Comparison of ENCODE assay signal across 8 cellular contexts in the genomic region with DNA sequence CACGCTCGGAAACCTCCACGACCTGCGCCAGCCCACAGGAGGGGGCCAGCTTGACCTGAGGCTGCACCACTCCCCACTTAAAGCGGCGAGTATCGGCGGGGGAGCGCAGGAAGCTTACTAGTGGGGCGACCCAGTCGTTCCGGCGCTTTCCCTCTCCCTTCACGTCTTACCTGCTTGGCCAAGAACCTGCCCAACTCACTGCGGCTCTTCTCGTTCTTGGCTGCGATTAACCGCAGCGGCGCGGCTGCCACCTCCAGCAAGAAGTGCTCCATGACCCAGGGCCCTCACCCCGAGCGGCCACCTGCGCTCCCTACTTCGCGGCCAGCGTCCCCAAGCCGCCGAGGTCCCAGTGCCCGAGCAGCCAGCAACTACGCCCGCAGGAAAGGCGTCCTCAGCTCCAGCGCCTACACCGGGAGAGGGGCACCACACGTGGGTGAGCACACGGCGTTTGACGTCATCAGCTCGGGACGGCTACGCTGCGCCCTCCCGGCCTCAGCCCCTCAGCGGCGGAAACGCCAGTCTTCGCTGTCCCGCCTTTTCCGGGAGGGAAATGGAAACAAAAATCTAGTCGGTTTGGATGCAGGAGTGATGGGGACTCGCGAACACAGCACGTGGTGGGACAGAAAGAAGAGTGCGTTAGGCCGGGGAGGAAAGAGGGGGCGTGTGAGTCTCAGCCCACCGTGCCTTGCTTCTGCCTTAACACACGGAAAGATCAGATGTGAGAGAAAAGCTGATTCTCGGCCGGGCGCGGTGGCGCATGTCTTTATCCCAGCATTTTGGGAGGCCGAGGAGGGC. TPM values are rescaled to one million over a fixed set of nuclear protein-coding genes. Genes with fewer than 3 reads are reported as not detected.
DNase-seq lines count a peak whose midpoint lies in the region; ATAC-seq and TF ChIP-seq lines count a peak whose summit lies in the region.

A gene with protein sequence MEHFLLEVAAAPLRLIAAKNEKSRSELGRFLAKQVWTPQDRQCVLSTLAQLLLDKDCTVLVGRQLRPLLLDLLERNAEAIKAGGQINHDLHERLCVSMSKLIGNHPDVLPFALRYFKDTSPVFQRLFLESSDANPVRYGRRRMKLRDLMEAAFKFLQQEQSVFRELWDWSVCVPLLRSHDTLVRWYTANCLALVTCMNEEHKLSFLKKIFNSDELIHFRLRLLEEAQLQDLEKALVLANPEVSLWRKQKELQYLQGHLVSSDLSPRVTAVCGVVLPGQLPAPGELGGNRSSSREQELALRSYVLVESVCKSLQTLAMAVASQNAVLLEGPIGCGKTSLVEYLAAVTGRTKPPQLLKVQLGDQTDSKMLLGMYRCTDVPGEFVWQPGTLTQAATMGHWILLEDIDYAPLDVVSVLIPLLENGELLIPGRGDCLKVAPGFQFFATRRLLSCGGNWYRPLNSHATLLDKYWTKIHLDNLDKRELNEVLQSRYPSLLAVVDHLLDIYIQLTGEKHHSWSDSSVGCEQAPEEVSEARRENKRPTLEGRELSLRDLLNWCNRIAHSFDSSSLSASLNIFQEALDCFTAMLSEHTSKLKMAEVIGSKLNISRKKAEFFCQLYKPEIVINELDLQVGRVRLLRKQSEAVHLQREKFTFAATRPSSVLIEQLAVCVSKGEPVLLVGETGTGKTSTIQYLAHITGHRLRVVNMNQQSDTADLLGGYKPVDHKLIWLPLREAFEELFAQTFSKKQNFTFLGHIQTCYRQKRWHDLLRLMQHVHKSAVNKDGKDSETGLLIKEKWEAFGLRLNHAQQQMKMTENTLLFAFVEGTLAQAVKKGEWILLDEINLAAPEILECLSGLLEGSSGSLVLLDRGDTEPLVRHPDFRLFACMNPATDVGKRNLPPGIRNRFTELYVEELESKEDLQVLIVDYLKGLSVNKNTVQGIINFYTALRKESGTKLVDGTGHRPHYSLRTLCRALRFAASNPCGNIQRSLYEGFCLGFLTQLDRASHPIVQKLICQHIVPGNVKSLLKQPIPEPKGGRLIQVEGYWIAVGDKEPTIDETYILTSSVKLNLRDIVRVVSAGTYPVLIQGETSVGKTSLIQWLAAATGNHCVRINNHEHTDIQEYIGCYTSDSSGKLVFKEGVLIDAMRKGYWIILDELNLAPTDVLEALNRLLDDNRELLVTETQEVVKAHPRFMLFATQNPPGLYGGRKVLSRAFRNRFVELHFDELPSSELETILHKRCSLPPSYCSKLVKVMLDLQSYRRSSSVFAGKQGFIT (N-terminal part only) (minus strand): TSS at position 459 of the 795 bp plus-strand sequence. CDS start 187 bp downstream, at position 272.

- H3K36me3 ChIP-seq in Caco-2 (ENCODE audit: control insufficient read depth, insufficient read depth, low read length), result no peaks in the 10 kb centered on the region; the same call in 1 of the 2 replicates
- H3K36me3 ChIP-seq in NT2/D1 (ENCODE audit: insufficient read depth, insufficient read length, low read length), result peaks cover 12% of the 10 kb centered on the region
- H3K36me3 ChIP-seq in endocrine pancreas (ENCODE audit: control insufficient read depth, insufficient read depth, low read length), result no peaks in the 10 kb centered on the region
- peaks cover 0 to 7% of the 10 kb centered on the region in 2 experiments for H3K36me3 ChIP-seq in mesenchymal stem cell (ENCODE audit: control insufficient read depth in 1 of 2, insufficient read depth in 2 of 2, low read depth in 1 of 2, low read length in 2 of 2)

- no peak for TF ChIP-seq CTCF in Caco-2 (IDR thresholded peaks at IDR 0.05; ENCODE audit: insufficient read depth in 1 of 2, low read depth in 1 of 2, low read length in 1 of 2, severe bottlenecking in 1 of 2, unreplicated experiment in 1 of 2)

- no peaks in the 10 kb centered on the region for H3K27me3 ChIP-seq in Caco-2 (replicated peaks; ENCODE audit: control insufficient read depth, insufficient read depth, low read length)
- no peaks in the 10 kb centered on the region for H3K27me3 ChIP-seq in NT2/D1 (ENCODE audit: insufficient read depth, insufficient read length)
- no peaks in the 10 kb centered on the region for H3K27me3 ChIP-seq in endocrine pancreas (ENCODE audit: control insufficient read depth, insufficient read depth, low read length)
- H3K27me3 ChIP-seq in mesenchymal stem cell (ENCODE audit: control insufficient read depth in 1 of 2, insufficient read depth in 1 of 2, low read length in 2 of 2), result no peaks in the 10 kb centered on the region

- H2BK15ac ChIP-seq in mesenchymal stem cell (ENCODE audit: low read depth, poor library complexity, severe bottlenecking), result no peak within 1 kb of the TSS

- H3K4me1 Mint-ChIP-seq in Caco-2 (ENCODE audit: low read depth, unreplicated experiment), result peaks cover 6% of the 10 kb centered on the region
- peaks cover 26% of the 10 kb centered on the region for H3K4me1 Mint-ChIP-seq in activated CD8-positive, alpha-beta memory T cell treated with anti-CD3 and anti-CD28 coated beads, Interleukin-2, amount 10 ng/mL, durations not matched to agents 7 days and 5 days

- H3K4me1 ChIP-seq in Caco-2 (peaks cover 3% of the 10 kb centered on the region), NT2/D1 (ENCODE audit: insufficient read depth, insufficient read length) (no peaks in the 10 kb centered on the region), endocrine pancreas (ENCODE audit: control insufficient read depth, insufficient read depth, low read length) (no peaks in the 10 kb centered on the region), mesenchymal stem cell (ENCODE audit: control insufficient read depth, insufficient read depth, low read depth, low read length) (peaks cover 13% of the 10 kb centered on the region)

- H3K4me3 ChIP-seq in Caco-2 (ENCODE audit: low read depth, low read length), result peak within 1 kb of the TSS; percentile 95
- peak within 1 kb of the TSS; percentile 92 for H3K4me3 ChIP-seq in NT2/D1 (ENCODE audit: insufficient read length, low read depth)
- H3K4me3 ChIP-seq in endocrine pancreas (ENCODE audit: control insufficient read depth, insufficient read depth, low read length), result peak within 1 kb of the TSS; percentile 86
- H3K4me3 ChIP-seq in mesenchymal stem cell (ENCODE audit: insufficient read depth in 1 of 2, low read depth in 1 of 2, low read length in 2 of 2), result peak within 1 kb of the TSS; percentile 85 to 95

- CTCF ChIA-PET in Caco-2 (lab: Charles Lee), result interaction anchor here (1.8 kb wide), 1 partner anchor 10 kb away, joined by 6 read pairs; a partner anchor contains a TSS
- CTCF ChIA-PET in activated CD8-positive, alpha-beta memory T cell treated with anti-CD3 and anti-CD28 coated beads, Interleukin-2, amount 10 ng/mL, durations not matched to agents 7 days and 5 days (lab: Charles Lee), result interaction anchor here (0.8 to 3.1 kb wide), 10 partner anchors 9 to 741 kb away, joined by 3 to 29 read pairs (median 4); a partner anchor contains a TSS

- H2BK120ac ChIP-seq in mesenchymal stem cell (ENCODE audit: low read depth, low read length), result no peak within 1 kb of the TSS

- H3K9me3 Mint-ChIP-seq in Caco-2 (ENCODE audit: unreplicated experiment), result no peaks in the 10 kb centered on the region
- H3K9me3 Mint-ChIP-seq in activated CD8-positive, alpha-beta memory T cell treated with anti-CD3 and anti-CD28 coated beads, Interleukin-2, amount 10 ng/mL, durations not matched to agents 7 days and 5 days (ENCODE audit: low read depth), result no peaks in the 10 kb centered on the region

- BruUV-seq in Caco-2 (replicated peaks; lab: Mats Ljungman, UMichigan), result no TSS peak

- peak; percentile 90 to 92 for DNase-seq in Caco-2
- DNase-seq in HUDEP-2 (lab: John Stamatoyannopoulos, UW; ENCODE audit: unreplicated experiment in 76 of 76), result peak in 75 of 76 experiments; percentile 23 to 95 (median 87)
- peak; percentile 91 for DNase-seq in NT2/D1 (ENCODE audit: low read depth, low spot score)
- peak; percentile 95 for DNase-seq in activated CD8-positive, alpha-beta memory T cell treated with anti-CD3 and anti-CD28 coated beads, Interleukin-2, amount 10 ng/mL, durations not matched to agents 7 days and 5 days
- peak; percentile 97 for DNase-seq in mesenchymal stem cell
- DNase-seq in stimulated activated CD8-positive, alpha-beta memory T cell treated with anti-CD3 and anti-CD28 coated beads, Interleukin-12 subunit alpha, Interleukin-12 subunit beta, amount 100 ng/mL, for 4 hours (ENCODE audit: low read depth), result peak; percentile 81

- H3K9ac ChIP-seq in NT2/D1 (ENCODE audit: insufficient read length, low read depth) (peak within 1 kb of the TSS; percentile 94), endocrine pancreas (ENCODE audit: control insufficient read depth, insufficient read depth, low read length) (peak within 1 kb of the TSS; percentile 89), mesenchymal stem cell (ENCODE audit: low read length) (peak within 1 kb of the TSS; percentile 96)

- no peak within 1 kb of the TSS for H3K14ac ChIP-seq in mesenchymal stem cell (ENCODE audit: low read length in 2 of 2)

- H3K4ac ChIP-seq in mesenchymal stem cell (ENCODE audit: low read depth in 1 of 2, low read length in 2 of 2), result peak within 1 kb of the TSS; percentile 55 to 57

- no peak within 1 kb of the TSS for H3K23ac ChIP-seq in mesenchymal stem cell (ENCODE audit: low read length in 2 of 2)

- H2BK5ac ChIP-seq in mesenchymal stem cell (ENCODE audit: low read depth, low read length, poor library complexity, severe bottlenecking), result no peak within 1 kb of the TSS

- H3K27ac ChIP-seq in mesenchymal stem cell (ENCODE audit: low read length, poor library complexity, severe bottlenecking), result peak within 1 kb of the TSS; percentile 38

- under 1% methylated on average over 65 of the region's 65 CpGs for WGBS in mesenchymal stem cell

- peak within 1 kb of the TSS; percentile 90 for H3K4me3 Mint-ChIP-seq in Caco-2 (ENCODE audit: unreplicated experiment)
- peak within 1 kb of the TSS; percentile 89 for H3K4me3 Mint-ChIP-seq in activated CD8-positive, alpha-beta memory T cell treated with anti-CD3 and anti-CD28 coated beads, Interleukin-2, amount 10 ng/mL, durations not matched to agents 7 days and 5 days

- intact Hi-C loops in Caco-2 (cut with micrococcal nuclease; ENCODE audit: unreplicated experiment), result loop anchor here (1.0 kb wide), 1 partner anchor 10 kb away; a partner anchor contains a TSS

- no peak within 1 kb of the TSS for H2AK5ac ChIP-seq in mesenchymal stem cell (ENCODE audit: low read length, severe bottlenecking)

- H3K79me1 ChIP-seq in mesenchymal stem cell (replicated peaks; ENCODE audit: low read length, poor library complexity, severe bottlenecking), result peaks cover 13% of the 10 kb centered on the region

- H3K27ac Mint-ChIP-seq in Caco-2 (ENCODE audit: unreplicated experiment), result peak within 1 kb of the TSS; percentile 98
- H3K27ac Mint-ChIP-seq in activated CD8-positive, alpha-beta memory T cell treated with anti-CD3 and anti-CD28 coated beads, Interleukin-2, amount 10 ng/mL, durations not matched to agents 7 days and 5 days, result peak within 1 kb of the TSS; percentile 90

- peak within 1 kb of the TSS; percentile 97 for H4K8ac ChIP-seq in mesenchymal stem cell (ENCODE audit: low read length)

- peak within 1 kb of the TSS; percentile 56 for H4K91ac ChIP-seq in mesenchymal stem cell (ENCODE audit: low read length)

- no peaks in the 10 kb centered on the region for H3K9me3 ChIP-seq in Caco-2
- no peaks in the 10 kb centered on the region for H3K9me3 ChIP-seq in NT2/D1 (ENCODE audit: insufficient read depth, low read length)
- H3K9me3 ChIP-seq in endocrine pancreas (ENCODE audit: control insufficient read depth, low read length), result no peaks in the 10 kb centered on the region
- H3K9me3 ChIP-seq in mesenchymal stem cell (ENCODE audit: control insufficient read depth, low read length), result no peaks in the 10 kb centered on the region

- H3K27me3 Mint-ChIP-seq in Caco-2 (ENCODE audit: insufficient read depth, unreplicated experiment), result no peaks in the 10 kb centered on the region
- no peaks in the 10 kb centered on the region for H3K27me3 Mint-ChIP-seq in activated CD8-positive, alpha-beta memory T cell treated with anti-CD3 and anti-CD28 coated beads, Interleukin-2, amount 10 ng/mL, durations not matched to agents 7 days and 5 days

- POLR2A ChIA-PET in Caco-2 (lab: Charles Lee), result interaction anchor here (0.5 to 2.5 kb wide), 4 partner anchors 10 to 67 kb away, joined by 3 to 32 read pairs (median 4); a partner anchor contains a TSS

- ATAC-seq in GM21381 (IDR thresholded peaks at IDR 0.05; ENCODE audit: unreplicated experiment), result peak; percentile 95
- ATAC-seq in activated CD8-positive, alpha-beta memory T cell treated with anti-CD3 and anti-CD28 coated beads, Interleukin-2, amount 10 ng/mL, durations not matched to agents 7 days and 5 days, result peak; percentile 96

- H2BK12ac ChIP-seq in mesenchymal stem cell (ENCODE audit: low read length in 2 of 2), result no peak within 1 kb of the TSS

- peak within 1 kb of the TSS; percentile 87 for H3K4me2 ChIP-seq in mesenchymal stem cell (ENCODE audit: low read length, poor library complexity, severe bottlenecking)

- H2AFZ ChIP-seq in mesenchymal stem cell (ENCODE audit: low read depth, low read length), result peak within 1 kb of the TSS; percentile 77

- H3K18ac ChIP-seq in mesenchymal stem cell (ENCODE audit: low read depth in 1 of 2, low read length in 2 of 2), result peak within 1 kb of the TSS; percentile 34 to 73

- H3K36me3 Mint-ChIP-seq in Caco-2 (ENCODE audit: insufficient read depth, unreplicated experiment), result peaks cover 18% of the 10 kb centered on the region
- H3K36me3 Mint-ChIP-seq in activated CD8-positive, alpha-beta memory T cell treated with anti-CD3 and anti-CD28 coated beads, Interleukin-2, amount 10 ng/mL, durations not matched to agents 7 days and 5 days, result peaks cover 12% of the 10 kb centered on the region

RNA-seq across cellular contexts. Expression of the gene that starts here (rescaled TPM):
- total RNA-seq in Caco-2 (2022), result 49.0 and 59.3 TPM in 2 replicates
- 10 to 100 TPM; 54.7 to 56.2 TPM for total RNA-seq in activated CD8-positive, alpha-beta memory T cell treated with anti-CD3 and anti-CD28 coated beads, Interleukin-2, amount 10 ng/mL, durations not matched to agents 7 days and 5 days
- 4.1 TPM for polyA plus RNA-seq in mesenchymal stem cell (2013, experiment 1 of 2)
- polyA plus RNA-seq in mesenchymal stem cell (2013, experiment 2 of 2), result 4.1 TPM

Comparison
In these comparisons a context has a peak if more than half of its experiments do, and no peak if none do; other contexts are left out.
1. Peak in every context shown above with its lines: DNase-seq, ATAC-seq, H3K4me3 ChIP-seq and H3K27ac ChIP-seq.